ENCODE assay signal across 1 cellular context in genomic region chr10:73807471-73807870, GRCh38.
TF ChIP-seq lines count a peak whose summit lies in the region.

No MANE protein-coding gene starts in this region.

TF ChIP-seq in K562, 482 proteins besides CTCF, POLR2A, EP300 and RAD21:
- TF ChIP-seq TFAP4 (CRISPR knock-in tag; IDR thresholded peaks at IDR 0.05; ENCODE audit: borderline replicate concordance) (no peak), MCM7 (IDR thresholded peaks at IDR 0.05) (no peak), TRIM28 (IDR thresholded peaks at IDR 0.05) (no peak), ARID2 (IDR thresholded peaks at IDR 0.05) (no peak), ZNF561 (CRISPR knock-in tag; conservative IDR thresholded peaks at IDR 0.05) (no peak), GABPA (tag; conservative IDR thresholded peaks at IDR 0.05; ENCODE audit: low read depth) (no peak), POLR2G (IDR thresholded peaks at IDR 0.05; ENCODE audit: low read depth, low read length) (peak; percentile 15; the same call in 1 of the 2 replicates), KLF6 (CRISPR knock-in tag; IDR thresholded peaks at IDR 0.05; ENCODE audit: borderline replicate concordance) (0 out of 2 replicates have a peak, but pooled peaks have one; percentile 20), ZNF79 (CRISPR knock-in tag; IDR thresholded peaks at IDR 0.05; ENCODE audit: low read depth) (no peak)
- TF ChIP-seq, protein P1, sequence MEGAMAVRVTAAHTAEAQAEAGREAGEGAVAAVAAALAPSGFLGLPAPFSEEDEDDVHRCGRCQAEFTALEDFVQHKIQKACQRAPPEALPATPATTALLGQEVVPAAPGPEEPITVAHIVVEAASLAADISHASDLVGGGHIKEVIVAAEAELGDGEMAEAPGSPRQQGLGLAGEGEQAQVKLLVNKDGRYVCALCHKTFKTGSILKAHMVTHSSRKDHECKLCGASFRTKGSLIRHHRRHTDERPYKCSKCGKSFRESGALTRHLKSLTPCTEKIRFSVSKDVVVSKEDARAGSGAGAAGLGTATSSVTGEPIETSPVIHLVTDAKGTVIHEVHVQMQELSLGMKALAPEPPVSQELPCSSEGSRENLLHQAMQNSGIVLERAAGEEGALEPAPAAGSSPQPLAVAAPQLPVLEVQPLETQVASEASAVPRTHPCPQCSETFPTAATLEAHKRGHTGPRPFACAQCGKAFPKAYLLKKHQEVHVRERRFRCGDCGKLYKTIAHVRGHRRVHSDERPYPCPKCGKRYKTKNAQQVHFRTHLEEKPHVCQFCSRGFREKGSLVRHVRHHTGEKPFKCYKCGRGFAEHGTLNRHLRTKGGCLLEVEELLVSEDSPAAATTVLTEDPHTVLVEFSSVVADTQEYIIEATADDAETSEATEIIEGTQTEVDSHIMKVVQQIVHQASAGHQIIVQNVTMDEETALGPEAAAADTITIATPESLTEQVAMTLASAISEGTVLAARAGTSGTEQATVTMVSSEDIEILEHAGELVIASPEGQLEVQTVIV (CRISPR knock-in tag; IDR thresholded peaks at IDR 0.05; ENCODE audit: borderline replicate concordance), result no peak
TF ChIP-seq in K562: peak in this region for 2.
